8 cellular contexts compared by ENCODE assay signal in genomic region chr19:32976223-32976805, GRCh38. TPM values are rescaled to one million over a fixed set of nuclear protein-coding genes. Genes with fewer than 3 reads are reported as not detected.
A peak's percentile ranks its signal among the peaks of the same experiment; 100 is the strongest.
DNase-seq lines count a peak whose midpoint lies in the region; ATAC-seq, FAIRE-seq and TF ChIP-seq lines count a peak whose summit lies in the region.

No MANE protein-coding gene starts in this region.

- peaks cover 7% of the 10 kb centered on the region; the same call in 1 of the 2 replicates for H3K4me1 ChIP-seq in HepG2 (ENCODE audit: insufficient read depth, low read length)

- POLR2A ChIA-PET in HepG2 (lab: Yijun Ruan, JAX), result no interaction called here

- no peaks in the 10 kb centered on the region for H3K9me3 ChIP-seq in HepG2 (ENCODE audit: low read length)

- no TSS peak for BruUV-seq in HepG2 (replicated peaks; lab: Mats Ljungman, UMichigan)

- CTCF ChIA-PET in HepG2 (lab: Yijun Ruan, JAX; ENCODE audit: low intra/inter-chr PET ratio, low total read pairs), result interaction anchor here (1.0 to 4.0 kb wide), 2 partner anchors 125 to 143 kb away, joined by 3 to 27 read pairs; no protein-coding TSS in a partner anchor

- no peak overlapping the region for H3K9ac ChIP-seq in HepG2 (ENCODE audit: insufficient read depth, low read depth, low read length)

- ATAC-seq in HepG2, result no peak
- ATAC-seq in HG03108 (IDR thresholded peaks at IDR 0.05; ENCODE audit: unreplicated experiment), result no peak

- FAIRE-seq in A204.1 (lab: Jason Lieb, UNC), result peak; percentile 9
- no peak for FAIRE-seq in GM12892 (lab: Jason Lieb, UNC)
- FAIRE-seq in HepG2 (lab: Jason Lieb, UNC), result peak; percentile 60

- no peaks in the 10 kb centered on the region; a peak in 1 of 5 replicates for H3K27me3 ChIP-seq in HepG2 (ENCODE audit: control insufficient read depth in 1 of 2, insufficient read depth in 2 of 2, low read length in 2 of 2)

- H4K20me1 ChIP-seq in HepG2 (ENCODE audit: insufficient read depth, low read length), result no peaks in the 10 kb centered on the region; the same call in 1 of the 2 replicates

- no peak overlapping the region for H3K27ac ChIP-seq in HepG2 (ENCODE audit: extremely low read length, insufficient read depth, low read length)

- TF ChIP-seq EP300 in HepG2 (IDR thresholded peaks at IDR 0.05; ENCODE audit: low read depth in 2 of 2, low read length in 2 of 2), result no peak
- TF ChIP-seq EP300 in HepG2 (CRISPR knock-in tag; IDR thresholded peaks at IDR 0.05; ENCODE audit: borderline replicate concordance), result no peak

- H2AFZ ChIP-seq in HepG2 (ENCODE audit: low read length), result no peak overlapping the region

- peak; percentile 68 for TF ChIP-seq RAD21 in HepG2 (CRISPR knock-in tag; IDR thresholded peaks at IDR 0.05)

- TF ChIP-seq CTCF in HepG2 (CRISPR knock-in tag; IDR thresholded peaks at IDR 0.05), result peak; percentile 83

- no peak for TF ChIP-seq POLR2A in GM12892 (IDR thresholded peaks at IDR 0.05; ENCODE audit: low read depth, low read length)
- TF ChIP-seq POLR2A in HepG2 (IDR thresholded peaks at IDR 0.05; ENCODE audit: insufficient read depth in 1 of 2, low read depth in 2 of 2, low read length in 2 of 2), result no peak

- H3K4me2 ChIP-seq in HepG2 (ENCODE audit: low read depth, low read length), result no peak overlapping the region

- WGBS in HepG2 (ENCODE audit: low lambda C conversion rate), result 50% methylated on average over 13 of the region's 14 CpGs

- H3K36me3 ChIP-seq in HepG2 (replicated peaks in 1 of 2; ENCODE audit: control insufficient read depth in 1 of 2, insufficient read depth in 2 of 2, low read length in 2 of 2), result peaks cover 4 to 20% of the 10 kb centered on the region in 2 experiments; a peak in 4 of 5 replicates

- intact Hi-C loops in HepG2 (cut with micrococcal nuclease; ENCODE audit: unreplicated experiment), result loop anchor here (1.0 to 10.0 kb wide), 3 partner anchors 88 to 284 kb away; partner anchors contain the start of genes NUDT19 and RHPN2

- H3K4me3 ChIP-seq in HepG2 (replicated peaks in 1 of 3; ENCODE audit: insufficient read depth in 1 of 3, low read depth in 2 of 3, low read length in 3 of 3), result no peak overlapping the region

- in situ Hi-C loops in HepG2 (cut with HindIII; ENCODE audit: extremely low pct_ligation_motif_present, low pct_unique_long_range_greater_than_20kb), result loop anchor here (5.0 to 10.0 kb wide), 2 partner anchors 141 to 282 kb away; partner anchors contain the start of gene NUDT19

- peak; percentile 38 for DNase-seq in GM12892 (ENCODE audit: insufficient read length)
- peak; percentile 40 for DNase-seq in NCI-H2196 treated with DMSO at 0.1 percent for 48 hours (lab: John Stamatoyannopoulos, UW; ENCODE audit: unreplicated experiment)
- DNase-seq in activated CD4-positive, CD25-positive, alpha-beta regulatory T cell treated with anti-CD3 and anti-CD28 coated beads, Interleukin-2, amount 50 U/mL, for 16 hours (ENCODE audit: low read depth, low spot score), result peak; percentile 35
- DNase-seq in cerebellar cortex (ENCODE audit: low spot score), result peak; percentile 79
- peak; percentile 52 for DNase-seq in HepG2 (ENCODE audit: low spot score)
- peak; percentile 23 to 68 (median 34) for DNase-seq in stimulated activated CD4-positive, alpha-beta T cell treated with anti-CD3 and anti-CD28 coated beads, TNF-alpha, amount 100 ng/mL, for 24 hours (ENCODE audit: low read depth in 3 of 3)

- H3K79me2 ChIP-seq in HepG2 (ENCODE audit: insufficient read depth, low read length), result peaks cover 1% of the 10 kb centered on the region

TF ChIP-seq in HepG2, 621 proteins besides CTCF, POLR2A, EP300 and RAD21 (continues in another document):
- TF ChIP-seq, protein P1, sequence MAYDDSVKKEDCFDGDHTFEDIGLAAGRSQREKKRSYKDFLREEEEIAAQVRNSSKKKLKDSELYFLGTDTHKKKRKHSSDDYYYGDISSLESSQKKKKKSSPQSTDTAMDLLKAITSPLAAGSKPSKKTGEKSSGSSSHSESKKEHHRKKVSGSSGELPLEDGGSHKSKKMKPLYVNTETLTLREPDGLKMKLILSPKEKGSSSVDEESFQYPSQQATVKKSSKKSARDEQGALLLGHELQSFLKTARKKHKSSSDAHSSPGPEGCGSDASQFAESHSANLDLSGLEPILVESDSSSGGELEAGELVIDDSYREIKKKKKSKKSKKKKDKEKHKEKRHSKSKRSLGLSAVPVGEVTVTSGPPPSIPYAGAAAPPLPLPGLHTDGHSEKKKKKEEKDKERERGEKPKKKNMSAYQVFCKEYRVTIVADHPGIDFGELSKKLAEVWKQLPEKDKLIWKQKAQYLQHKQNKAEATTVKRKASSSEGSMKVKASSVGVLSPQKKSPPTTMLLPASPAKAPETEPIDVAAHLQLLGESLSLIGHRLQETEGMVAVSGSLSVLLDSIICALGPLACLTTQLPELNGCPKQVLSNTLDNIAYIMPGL (CRISPR knock-in tag; IDR thresholded peaks at IDR 0.05; ENCODE audit: borderline replicate concordance in 1 of 2, low read depth in 1 of 2), result 0 out of 4 replicates have a peak, but pooled peaks of 1 of the 2 experiments have one; percentile 27
- TF ChIP-seq EZH2 (conservative IDR thresholded peaks at IDR 0.05; ENCODE audit: low read depth, low read length) (no peak), ZFP37 (CRISPR knock-in tag; IDR thresholded peaks at IDR 0.05; ENCODE audit: borderline replicate concordance) (no peak), NFE2 (CRISPR knock-in tag; IDR thresholded peaks at IDR 0.05) (no peak), SOX6 (IDR thresholded peaks at IDR 0.05) (no peak), SOX6 (CRISPR knock-in tag; IDR thresholded peaks at IDR 0.05) (no peak)
- TF ChIP-seq, protein P2, sequence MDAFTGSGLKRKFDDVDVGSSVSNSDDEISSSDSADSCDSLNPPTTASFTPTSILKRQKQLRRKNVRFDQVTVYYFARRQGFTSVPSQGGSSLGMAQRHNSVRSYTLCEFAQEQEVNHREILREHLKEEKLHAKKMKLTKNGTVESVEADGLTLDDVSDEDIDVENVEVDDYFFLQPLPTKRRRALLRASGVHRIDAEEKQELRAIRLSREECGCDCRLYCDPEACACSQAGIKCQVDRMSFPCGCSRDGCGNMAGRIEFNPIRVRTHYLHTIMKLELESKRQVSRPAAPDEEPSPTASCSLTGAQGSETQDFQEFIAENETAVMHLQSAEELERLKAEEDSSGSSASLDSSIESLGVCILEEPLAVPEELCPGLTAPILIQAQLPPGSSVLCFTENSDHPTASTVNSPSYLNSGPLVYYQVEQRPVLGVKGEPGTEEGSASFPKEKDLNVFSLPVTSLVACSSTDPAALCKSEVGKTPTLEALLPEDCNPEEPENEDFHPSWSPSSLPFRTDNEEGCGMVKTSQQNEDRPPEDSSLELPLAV (CRISPR knock-in tag; conservative IDR thresholded peaks at IDR 0.05; ENCODE audit: low read depth), result no peak

RNA-seq across cellular contexts. Expression of gene FAAP24, which starts 4.3 kb away (rescaled TPM):
- polyA plus RNA-seq in GM12892 (2012; ENCODE audit: missing spikeins), result 4.2 TPM
- 6.0 and 10.0 TPM in 2 replicates for total RNA-seq in HepG2 (2016; rRNA removed; fragmentation: Illumina TruSeq; extraction: Trizol)
- 4.8 and 5.8 TPM in 2 replicates for total RNA-seq in HepG2 (2016; cell fraction: cytosol; rRNA removed; fragmentation: Illumina TruSeq; extraction: Trizol; ENCODE audit: low read depth)
- 7.0 and 10.1 TPM in 2 replicates for total RNA-seq in HepG2 (2016; cell fraction: insoluble cytoplasmic fraction; rRNA removed; fragmentation: Illumina TruSeq; extraction: Trizol)
- 8.7 and 9.8 TPM in 2 replicates for total RNA-seq in HepG2 (2016; cell fraction: membrane; rRNA removed; fragmentation: Illumina TruSeq; extraction: Trizol)
- 1.6 and 2.2 TPM in 2 replicates for total RNA-seq in HepG2 (2016; cell fraction: nucleus; rRNA removed; fragmentation: Illumina TruSeq; extraction: Trizol)
- polyA plus RNA-seq in HepG2 (2011; rRNA removed), result 1.5 and 2.3 TPM in 2 replicates
- polyA plus RNA-seq in HepG2 (2011; cell fraction: cytosol; rRNA removed), result 2.2 and 2.3 TPM in 2 replicates
- polyA plus RNA-seq in HepG2 (2011; cell fraction: nucleus; rRNA removed), result 0.55 and 0.98 TPM in 2 replicates
- 1.2 and 1.4 TPM in 2 replicates for polyA plus RNA-seq in HepG2 (2012)
- 5.1 and 6.8 TPM in 2 replicates for polyA plus RNA-seq in HepG2 (2016; cell fraction: cytosol; fragmentation: Illumina TruSeq; extraction: Trizol; ENCODE audit: low read depth)
- 11.3 and 14.8 TPM in 2 replicates for polyA plus RNA-seq in HepG2 (2016; cell fraction: insoluble cytoplasmic fraction; fragmentation: Illumina TruSeq; extraction: Trizol; ENCODE audit: low read depth)
- 9.8 and 9.9 TPM in 2 replicates for polyA plus RNA-seq in HepG2 (2016; cell fraction: membrane; fragmentation: Illumina TruSeq; extraction: Trizol; ENCODE audit: low read depth)
- polyA plus RNA-seq in HepG2 (2016; cell fraction: nucleus; fragmentation: Illumina TruSeq; extraction: Trizol; ENCODE audit: insufficient read depth, low read depth), result 4.0 and 5.4 TPM in 2 replicates
- polyA minus RNA-seq in HepG2 (2011; rRNA and poly(A)+ RNA removed; ENCODE audit: low replicate concordance), result 3.2 and 11.0 TPM in 2 replicates
- polyA minus RNA-seq in HepG2 (2011; cell fraction: cytosol; rRNA and poly(A)+ RNA removed), result 0.69 and 3.0 TPM in 2 replicates
- 0.39 and 0.99 TPM in 2 replicates for polyA minus RNA-seq in HepG2 (2011; cell fraction: nucleus; rRNA and poly(A)+ RNA removed)

RNA-seq across cellular contexts. Expression of gene CEP89, which starts 4.6 kb away (rescaled TPM):
- 7.8 TPM for polyA plus RNA-seq in GM12892 (2012; ENCODE audit: missing spikeins)
- 10.9 and 13.1 TPM in 2 replicates for total RNA-seq in HepG2 (2016; rRNA removed; fragmentation: Illumina TruSeq; extraction: Trizol)
- 4.3 and 4.8 TPM in 2 replicates for total RNA-seq in HepG2 (2016; cell fraction: cytosol; rRNA removed; fragmentation: Illumina TruSeq; extraction: Trizol; ENCODE audit: low read depth)
- total RNA-seq in HepG2 (2016; cell fraction: insoluble cytoplasmic fraction; rRNA removed; fragmentation: Illumina TruSeq; extraction: Trizol), result 10.2 and 12.0 TPM in 2 replicates
- 4.7 and 5.4 TPM in 2 replicates for total RNA-seq in HepG2 (2016; cell fraction: membrane; rRNA removed; fragmentation: Illumina TruSeq; extraction: Trizol)
- 9.8 and 10.4 TPM in 2 replicates for total RNA-seq in HepG2 (2016; cell fraction: nucleus; rRNA removed; fragmentation: Illumina TruSeq; extraction: Trizol)
- 7.2 TPM in 2 replicates for polyA plus RNA-seq in HepG2 (2011; rRNA removed)
- 5.6 and 7.1 TPM in 2 replicates for polyA plus RNA-seq in HepG2 (2011; cell fraction: cytosol; rRNA removed)
- polyA plus RNA-seq in HepG2 (2011; cell fraction: nucleus; rRNA removed), result 10.3 and 11.4 TPM in 2 replicates
- 4.9 and 6.0 TPM in 2 replicates for polyA plus RNA-seq in HepG2 (2012)
- polyA plus RNA-seq in HepG2 (2016; cell fraction: cytosol; fragmentation: Illumina TruSeq; extraction: Trizol; ENCODE audit: low read depth), result 0.95 and 1.2 TPM in 2 replicates
- polyA plus RNA-seq in HepG2 (2016; cell fraction: insoluble cytoplasmic fraction; fragmentation: Illumina TruSeq; extraction: Trizol; ENCODE audit: low read depth), result 11.5 and 14.4 TPM in 2 replicates
- 3.3 and 3.6 TPM in 2 replicates for polyA plus RNA-seq in HepG2 (2016; cell fraction: membrane; fragmentation: Illumina TruSeq; extraction: Trizol; ENCODE audit: low read depth)
- polyA plus RNA-seq in HepG2 (2016; cell fraction: nucleus; fragmentation: Illumina TruSeq; extraction: Trizol; ENCODE audit: insufficient read depth, low read depth), result 12.4 and 13.4 TPM in 2 replicates
- 18.4 and 43.4 TPM in 2 replicates for polyA minus RNA-seq in HepG2 (2011; rRNA and poly(A)+ RNA removed; ENCODE audit: low replicate concordance)
- 2.5 and 3.1 TPM in 2 replicates for polyA minus RNA-seq in HepG2 (2011; cell fraction: cytosol; rRNA and poly(A)+ RNA removed)
- polyA minus RNA-seq in HepG2 (2011; cell fraction: nucleus; rRNA and poly(A)+ RNA removed), result 11.7 and 12.4 TPM in 2 replicates
